ENCODE assay signal across 1 cellular context in genomic region chr6:144095134-144096002, GRCh38.
A peak's percentile ranks its signal among the peaks of the same experiment; 100 is the strongest.
TF ChIP-seq lines count a peak whose summit lies in the region.

Gene SF3B5, minus strand, starts transcription at chr6:144095573. Its CDS starts 76 bp downstream, at chr6:144095497.

TF ChIP-seq in HepG2, 621 proteins besides CTCF, POLR2A, EP300 and RAD21 (continued from another document):
- TF ChIP-seq UBTF (CRISPR knock-in tag; IDR thresholded peaks at IDR 0.05) (peak; percentile 88), ZNF556 (CRISPR knock-in tag; IDR thresholded peaks at IDR 0.05; ENCODE audit: borderline replicate concordance) (peak; percentile 67; the same call in 1 of the 2 replicates), ZBTB10 (CRISPR knock-in tag; IDR thresholded peaks at IDR 0.05; ENCODE audit: borderline replicate concordance) (no peak), PLSCR1 (CRISPR knock-in tag; IDR thresholded peaks at IDR 0.05; ENCODE audit: borderline replicate concordance) (no peak; the same call in 1 of the 2 replicates), KLF12 (CRISPR knock-in tag; IDR thresholded peaks at IDR 0.05; ENCODE audit: borderline replicate concordance) (no peak), KLF11 (CRISPR knock-in tag; IDR thresholded peaks at IDR 0.05) (peak; percentile 85), ZNF138 (CRISPR knock-in tag; IDR thresholded peaks at IDR 0.05; ENCODE audit: low read depth) (no peak), STAT6 (CRISPR knock-in tag; IDR thresholded peaks at IDR 0.05; ENCODE audit: borderline replicate concordance) (no peak; the same call in 1 of the 2 replicates), TOE1 (CRISPR knock-in tag; IDR thresholded peaks at IDR 0.05) (no peak; the same call in 1 of the 2 replicates), KLF15 (CRISPR knock-in tag; IDR thresholded peaks at IDR 0.05; ENCODE audit: borderline replicate concordance) (peak; percentile 5; the same call in 1 of the 2 replicates), AKAP8 (CRISPR knock-in tag; IDR thresholded peaks at IDR 0.05) (0 out of 2 replicates have a peak, but pooled peaks have one; percentile 47), ARNT2 (CRISPR knock-in tag; IDR thresholded peaks at IDR 0.05; ENCODE audit: low read depth) (no peak; the same call in 1 of the 2 replicates), ZZZ3 (CRISPR knock-in tag; IDR thresholded peaks at IDR 0.05; ENCODE audit: borderline replicate concordance) (peak; percentile 92; the same call in 1 of the 2 replicates), PRMT3 (CRISPR knock-in tag; IDR thresholded peaks at IDR 0.05; ENCODE audit: borderline replicate concordance, low read depth) (peak; percentile 90; the same call in 1 of the 2 replicates), MED13 (CRISPR knock-in tag; IDR thresholded peaks at IDR 0.05) (0 out of 2 replicates have a peak, but pooled peaks have one; percentile 40), ZSCAN25 (CRISPR knock-in tag; IDR thresholded peaks at IDR 0.05) (peak; percentile 46; the same call in 1 of the 2 replicates), MXI1 (IDR thresholded peaks at IDR 0.05; ENCODE audit: borderline replicate concordance, low read depth, low read length) (peak; percentile 90; the same call in 2 of the 3 replicates), BCL3 (CRISPR knock-in tag; IDR thresholded peaks at IDR 0.05) (peak; percentile 12; the same call in 1 of the 2 replicates), FOXO1 (CRISPR knock-in tag; IDR thresholded peaks at IDR 0.05) (peak; percentile 70; the same call in 1 of the 2 replicates), ZMYM2 (CRISPR knock-in tag; IDR thresholded peaks at IDR 0.05) (no peak), ZSCAN20 (CRISPR knock-in tag; IDR thresholded peaks at IDR 0.05; ENCODE audit: borderline replicate concordance) (no peak), ETS1 (CRISPR knock-in tag; IDR thresholded peaks at IDR 0.05) (no peak), KLF16 (CRISPR knock-in tag; IDR thresholded peaks at IDR 0.05) (peak; percentile 63 to 99; a peak in 2 of 4 replicates), PLRG1 (conservative IDR thresholded peaks at IDR 0.05) (no peak), AHDC1 (CRISPR knock-in tag; IDR thresholded peaks at IDR 0.05; ENCODE audit: borderline replicate concordance) (peak; percentile 80), TCF7 (IDR thresholded peaks at IDR 0.05; ENCODE audit: low read depth) (no peak), ZKSCAN1 (IDR thresholded peaks at IDR 0.05; ENCODE audit: low read length) (no peak), MLXIP (CRISPR knock-in tag; IDR thresholded peaks at IDR 0.05; ENCODE audit: borderline replicate concordance) (no peak), ZNF570 (CRISPR knock-in tag; IDR thresholded peaks at IDR 0.05; ENCODE audit: borderline replicate concordance) (0 out of 2 replicates have a peak, but pooled peaks have one; percentile 24), ZNF616 (CRISPR knock-in tag; IDR thresholded peaks at IDR 0.05; ENCODE audit: low read depth) (peak; percentile 90), YEATS2 (CRISPR knock-in tag; IDR thresholded peaks at IDR 0.05; ENCODE audit: borderline replicate concordance) (peak; percentile 96; the same call in 1 of the 2 replicates), HOXA7 (CRISPR knock-in tag; IDR thresholded peaks at IDR 0.05) (no peak)
